12 cellular contexts compared by ENCODE assay signal in genomic region chr12:44286336-44286735, GRCh38.
A peak's percentile ranks its signal among the peaks of the same experiment; 100 is the strongest.
DNase-seq lines count a peak whose midpoint lies in the region; FAIRE-seq and TF ChIP-seq lines count a peak whose summit lies in the region.
"Had no signal": no experiment of that assay in that cellular context is flagged by ENCODE, and none has a peak within 500 bp of the region (broad histone marks: within the 10 kb centered on the region; RNA-seq: fewer than 3 reads in every experiment).

No MANE protein-coding gene starts in this region.

- dilution Hi-C loops in mammary epithelial cell (cut with HindIII; ENCODE audit: low sequenced_read_pairs) = no loop called here

- H3K9ac ChIP-seq in mammary epithelial cell (ENCODE audit: insufficient read depth, low read length) = no peak overlapping the region

- WGBS in mammary epithelial cell (ENCODE audit: low coverage, missing lambda C conversion rate) = 20% methylated on average over 2 of the region's 2 CpGs

- CTCF ChIA-PET in mammary epithelial cell (lab: Charles Lee; ENCODE audit: low non-redundant PET) = no interaction called here
- CTCF ChIA-PET in MCF 10A (lab: Yijun Ruan, JAX) = interaction anchor here (0.6 kb wide), 1 partner anchor 62 kb away, joined by 3 read pairs; no protein-coding TSS in a partner anchor

- no peaks in the 10 kb centered on the region for H3K79me2 ChIP-seq in mammary epithelial cell (ENCODE audit: insufficient read depth, low read length)

- H4K20me1 ChIP-seq in mammary epithelial cell (ENCODE audit: insufficient read depth, low read length) = no peaks in the 10 kb centered on the region

- in situ Hi-C loops in mammary epithelial cell (cut with MboI; ENCODE audit: low sequenced_read_pairs in 2 of 2) (no loop called here), astrocyte of the cerebellum (cut with HindIII; ENCODE audit: low sequenced_read_pairs) (no loop called here)

- BruUV-seq in mammary epithelial cell (replicated peaks; lab: Mats Ljungman, UMichigan) (no TSS peak), MCF 10A (replicated peaks; lab: Mats Ljungman, UMichigan) (no TSS peak)

- H3K4me3 ChIP-seq in mammary epithelial cell (replicated peaks in 1 of 3; ENCODE audit: insufficient read depth in 1 of 3, low read depth in 2 of 3, low read length in 3 of 3) (no peak overlapping the region), astrocyte of the cerebellum (ENCODE audit: low read depth, low read length) (no peak overlapping the region)

- TF ChIP-seq CTCF in mammary epithelial cell (conservative IDR thresholded peaks at IDR 0.05 in 1 of 2, IDR thresholded peaks at IDR 0.05 in 1 of 2; ENCODE audit: extremely low read depth in 1 of 2, insufficient read depth in 1 of 2, low read depth in 1 of 2, low read length in 2 of 2) (no peak), MCF 10A (IDR thresholded peaks at IDR 0.05; ENCODE audit: unreplicated experiment) (no peak), astrocyte of the cerebellum (IDR thresholded peaks at IDR 0.05; ENCODE audit: low read depth, low read length, missing control alignments) (no peak)

- H3K27ac ChIP-seq in mammary epithelial cell (ENCODE audit: insufficient read depth, low read depth, low read length) = no peak overlapping the region

- no peaks in the 10 kb centered on the region for H3K27me3 ChIP-seq in mammary epithelial cell (ENCODE audit: insufficient read depth, low read length)

- no peaks in the 10 kb centered on the region for H3K36me3 ChIP-seq in mammary epithelial cell (ENCODE audit: insufficient read depth, low read length)

- H2AFZ ChIP-seq in mammary epithelial cell (ENCODE audit: low read depth, low read length) = no peak overlapping the region

- peaks cover 14% of the 10 kb centered on the region for H3K9me3 Mint-ChIP-seq in MCF 10A (ENCODE audit: unreplicated experiment)
- no peaks in the 10 kb centered on the region for H3K9me3 Mint-ChIP-seq in T-helper 2 cell treated with Interferon-gamma antibody and Interleukin-4, amounts not matched to agents 5 μg/mL and 100 μg/mL, for 36 hours
- H3K9me3 Mint-ChIP-seq: endodermal cell had no signal

- H3K4me3 Mint-ChIP-seq in MCF 10A (ENCODE audit: unreplicated experiment) = no peak overlapping the region
- no peak overlapping the region for H3K4me3 Mint-ChIP-seq in T-helper 2 cell treated with Interferon-gamma antibody and Interleukin-4, amounts not matched to agents 5 μg/mL and 100 μg/mL, for 36 hours
- H3K4me3 Mint-ChIP-seq: endodermal cell had no signal

- no peaks in the 10 kb centered on the region for H3K27me3 Mint-ChIP-seq in MCF 10A (ENCODE audit: insufficient read depth, unreplicated experiment)
- H3K27me3 Mint-ChIP-seq in T-helper 2 cell treated with Interferon-gamma antibody and Interleukin-4, amounts not matched to agents 5 μg/mL and 100 μg/mL, for 36 hours (ENCODE audit: low read depth) = peaks cover 2% of the 10 kb centered on the region
- H3K27me3 Mint-ChIP-seq: progenitor cell of endocrine pancreas had no signal

- intact Hi-C loops in mammary epithelial cell (cut with micrococcal nuclease) (no loop called here), MCF 10A (cut with micrococcal nuclease) (no loop called here)

- no peak for FAIRE-seq in urothelium cell line (lab: Jason Lieb, UNC)

- no peak overlapping the region for H3K27ac Mint-ChIP-seq in MCF 10A (ENCODE audit: low read depth, unreplicated experiment)
- no peak overlapping the region for H3K27ac Mint-ChIP-seq in T-helper 2 cell treated with Interferon-gamma antibody and Interleukin-4, amounts not matched to agents 5 μg/mL and 100 μg/mL, for 36 hours
- H3K27ac Mint-ChIP-seq: endodermal cell, progenitor cell of endocrine pancreas had no signal

- H3K9me3 ChIP-seq in mammary epithelial cell (replicated peaks; ENCODE audit: insufficient read depth, low read length) = no peaks in the 10 kb centered on the region

- H3K4me1 ChIP-seq in mammary epithelial cell (ENCODE audit: insufficient read depth, low read length) = peaks cover 16% of the 10 kb centered on the region

- H3K4me1 Mint-ChIP-seq in MCF 10A (ENCODE audit: insufficient read depth, unreplicated experiment) = no peaks in the 10 kb centered on the region
- H3K4me1 Mint-ChIP-seq in T-helper 2 cell treated with Interferon-gamma antibody and Interleukin-4, amounts not matched to agents 5 μg/mL and 100 μg/mL, for 36 hours (ENCODE audit: low read depth) = peaks cover 13% of the 10 kb centered on the region
- H3K4me1 Mint-ChIP-seq: endodermal cell had no signal

- H3K36me3 Mint-ChIP-seq in MCF 10A (ENCODE audit: insufficient read depth, unreplicated experiment) = no peaks in the 10 kb centered on the region
- H3K36me3 Mint-ChIP-seq in T-helper 2 cell treated with Interferon-gamma antibody and Interleukin-4, amounts not matched to agents 5 μg/mL and 100 μg/mL, for 36 hours (ENCODE audit: low read depth) = no peaks in the 10 kb centered on the region

- POLR2A ChIA-PET in MCF 10A (lab: Yijun Ruan, JAX) = interaction anchor here (0.6 kb wide), 1 partner anchor 9 kb away, joined by 3 read pairs; no protein-coding TSS in a partner anchor

- peak overlapping the region; percentile 56 for H3K4me2 ChIP-seq in mammary epithelial cell (ENCODE audit: insufficient read depth, low read depth, low read length)

- peak; percentile 52 for DNase-seq in mammary epithelial cell
- no peak for DNase-seq in MCF 10A (ENCODE audit: unreplicated experiment)
- peak; percentile 63 for DNase-seq in LHCN-M2 (ENCODE audit: low read depth)
- DNase-seq in astrocyte of the cerebellum (ENCODE audit: low read depth) = peak; percentile 13
- DNase-seq in urothelium cell line (ENCODE audit: low spot score) = peak; percentile 18
- DNase-seq in stimulated activated CD4-positive, alpha-beta T cell treated with anti-CD3 and anti-CD28 coated beads, Interleukin-2, amount 100 ng/mL, for 24 hours = no peak
- no peak for DNase-seq in activated T-cell treated with anti-CD3 and anti-CD28 coated beads, Interleukin-2, amount 50 U/mL, for 1 hour
- no peak for DNase-seq in T-helper 2 cell treated with Interferon-gamma antibody and Interleukin-4, amounts not matched to agents 5 μg/mL and 100 μg/mL, for 36 hours (ENCODE audit: low spot score)
- DNase-seq: activated T-cell treated with anti-CD3 and anti-CD28 coated beads, Interleukin-2, amount 50 U/mL, for 48 hours; endodermal cell; MM.1S had no signal

Comparison
In these comparisons a context has a peak if more than half of its experiments do, and no peak if none do; other contexts are left out.
1. DNase-seq: peak in mammary epithelial cell (single experiment), LHCN-M2 (single experiment), astrocyte of the cerebellum (single experiment) and urothelium cell line (single experiment); none in MCF 10A (single experiment), stimulated activated CD4-positive, alpha-beta T cell treated with anti-CD3 and anti-CD28 coated beads, Interleukin-2, amount 100 ng/mL, for 24 hours (0 of 2), activated T-cell treated with anti-CD3 and anti-CD28 coated beads, Interleukin-2, amount 50 U/mL, for 1 hour (single experiment) and T-helper 2 cell treated with Interferon-gamma antibody and Interleukin-4, amounts not matched to agents 5 μg/mL and 100 μg/mL, for 36 hours (single experiment).